ENCODE assay signal across 11 cellular contexts in genomic region chr20:49100934-49101333, GRCh38. TPM values are rescaled to one million over a fixed set of nuclear protein-coding genes. Genes with fewer than 3 reads are reported as not detected.
DNase-seq lines count a peak whose midpoint lies in the region; ATAC-seq and TF ChIP-seq lines count a peak whose summit lies in the region.
"Had no signal": no experiment of that assay in that cellular context is flagged by ENCODE, and none has a peak within 500 bp of the region (broad histone marks: within the 10 kb centered on the region; RNA-seq: fewer than 3 reads in every experiment).

No MANE protein-coding gene starts in this region.

- no peak overlapping the region for H3K4me3 ChIP-seq in CD8-positive, alpha-beta T cell (ENCODE audit: low read depth, low read length)
- H3K4me3 ChIP-seq in mucosa of descending colon = no peak overlapping the region

- no peak for DNase-seq in CD8-positive, alpha-beta T cell
- DNase-seq in activated T-helper 1 cell treated with anti-CD3 and anti-CD28 coated beads, Interleukin-12 subunit alpha, Interleukin-12 subunit beta, Interleukin-2, Interleukin-4 antibody, amounts not matched to agents 30 ng/mL and 10 ng/mL and 1 ng/mL, durations not matched to agents 14 hours and 24 hours and 36 hours (ENCODE audit: low spot score) = no peak
- DNase-seq in mucosa of descending colon = no peak
- no peak for DNase-seq in C1 segment of cervical spinal cord (lab: John Stamatoyannopoulos, UW)
- DNase-seq: COR-L47; effector memory CD4-positive, alpha-beta T cell; NCI-H1105 treated with DMSO at 0.1 percent for 48 hours; NCI-H510A had no signal

- H3K27ac ChIP-seq in CD8-positive, alpha-beta T cell (ENCODE audit: low read depth, low read length) = no peak overlapping the region

- intact Hi-C loops in CD8-positive, alpha-beta T cell (cut with DNase I, micrococcal nuclease) = no loop called here
- intact Hi-C loops in activated T-helper 1 cell treated with anti-CD3 and anti-CD28 coated beads, Interleukin-12 subunit alpha, Interleukin-12 subunit beta, Interleukin-2, Interleukin-4 antibody, amounts not matched to agents 30 ng/mL and 10 ng/mL and 1 ng/mL, durations not matched to agents 14 hours and 24 hours and 36 hours (cut with micrococcal nuclease) = no loop called here
- intact Hi-C loops in mucosa of descending colon (cut with DNase I, micrococcal nuclease) = no loop called here

- CTCF ChIA-PET in CD8-positive, alpha-beta T cell (lab: Charles Lee) = interaction anchor here (2.2 kb wide), 1 partner anchor 18 kb away, joined by 5 read pairs; no protein-coding TSS in a partner anchor

- POLR2A ChIA-PET in CD8-positive, alpha-beta T cell (lab: Charles Lee) = no interaction called here

- H3K36me3 ChIP-seq in CD8-positive, alpha-beta T cell (ENCODE audit: insufficient read depth, low read length) = peaks cover 31% of the 10 kb centered on the region
- no peaks in the 10 kb centered on the region for H3K36me3 ChIP-seq in mucosa of descending colon (ENCODE audit: low read depth)

- no peaks in the 10 kb centered on the region for H3K27me3 Mint-ChIP-seq in CD8-positive, alpha-beta T cell (ENCODE audit: low read depth)
- no peaks in the 10 kb centered on the region for H3K27me3 Mint-ChIP-seq in IgD-negative memory B cell
- no peaks in the 10 kb centered on the region for H3K27me3 Mint-ChIP-seq in activated T-helper 1 cell treated with anti-CD3 and anti-CD28 coated beads, Interleukin-12 subunit alpha, Interleukin-12 subunit beta, Interleukin-2, Interleukin-4 antibody, amounts not matched to agents 30 ng/mL and 10 ng/mL and 1 ng/mL, durations not matched to agents 14 hours and 24 hours and 36 hours (ENCODE audit: insufficient read depth)

- H3K9me3 Mint-ChIP-seq in CD8-positive, alpha-beta T cell = no peaks in the 10 kb centered on the region
- no peaks in the 10 kb centered on the region for H3K9me3 Mint-ChIP-seq in IgD-negative memory B cell
- no peaks in the 10 kb centered on the region for H3K9me3 Mint-ChIP-seq in activated T-helper 1 cell treated with anti-CD3 and anti-CD28 coated beads, Interleukin-12 subunit alpha, Interleukin-12 subunit beta, Interleukin-2, Interleukin-4 antibody, amounts not matched to agents 30 ng/mL and 10 ng/mL and 1 ng/mL, durations not matched to agents 14 hours and 24 hours and 36 hours

- TF ChIP-seq CTCF in CD8-positive, alpha-beta T cell (IDR thresholded peaks at IDR 0.05) = no peak
- TF ChIP-seq CTCF in mucosa of descending colon (IDR thresholded peaks at IDR 0.05) = no peak

- H3K4me1 ChIP-seq in CD8-positive, alpha-beta T cell (ENCODE audit: insufficient read depth, low read length) = peaks cover 3% of the 10 kb centered on the region
- H3K4me1 ChIP-seq in mucosa of descending colon (ENCODE audit: low read depth) = no peaks in the 10 kb centered on the region

- H3K27ac Mint-ChIP-seq in CD8-positive, alpha-beta T cell = peak overlapping the region; percentile 67
- peak overlapping the region in 2 of 3 donors; percentile 90 to 92 for H3K27ac Mint-ChIP-seq in IgD-negative memory B cell
- H3K27ac Mint-ChIP-seq in activated T-helper 1 cell treated with anti-CD3 and anti-CD28 coated beads, Interleukin-12 subunit alpha, Interleukin-12 subunit beta, Interleukin-2, Interleukin-4 antibody, amounts not matched to agents 30 ng/mL and 10 ng/mL and 1 ng/mL, durations not matched to agents 14 hours and 24 hours and 36 hours = peak overlapping the region; percentile 62

- H3K36me3 Mint-ChIP-seq in CD8-positive, alpha-beta T cell = peaks cover 69% of the 10 kb centered on the region
- peaks cover 10% of the 10 kb centered on the region for H3K36me3 Mint-ChIP-seq in IgD-negative memory B cell
- H3K36me3 Mint-ChIP-seq in activated T-helper 1 cell treated with anti-CD3 and anti-CD28 coated beads, Interleukin-12 subunit alpha, Interleukin-12 subunit beta, Interleukin-2, Interleukin-4 antibody, amounts not matched to agents 30 ng/mL and 10 ng/mL and 1 ng/mL, durations not matched to agents 14 hours and 24 hours and 36 hours (ENCODE audit: low read depth) = peaks cover 52% of the 10 kb centered on the region

- peaks cover 15% of the 10 kb centered on the region for H3K4me1 Mint-ChIP-seq in CD8-positive, alpha-beta T cell (ENCODE audit: low read depth)
- H3K4me1 Mint-ChIP-seq in IgD-negative memory B cell = peaks cover 8 to 12% (median 9%) of the 10 kb centered on the region in 3 donors
- peaks cover 22% of the 10 kb centered on the region for H3K4me1 Mint-ChIP-seq in activated T-helper 1 cell treated with anti-CD3 and anti-CD28 coated beads, Interleukin-12 subunit alpha, Interleukin-12 subunit beta, Interleukin-2, Interleukin-4 antibody, amounts not matched to agents 30 ng/mL and 10 ng/mL and 1 ng/mL, durations not matched to agents 14 hours and 24 hours and 36 hours (ENCODE audit: low read depth)

- H3K27me3 ChIP-seq in CD8-positive, alpha-beta T cell (ENCODE audit: insufficient read depth, low read length) = no peaks in the 10 kb centered on the region

- H3K9me3 ChIP-seq in CD8-positive, alpha-beta T cell (ENCODE audit: low read length) = no peaks in the 10 kb centered on the region
- H3K9me3 ChIP-seq in mucosa of descending colon = no peaks in the 10 kb centered on the region

- peak overlapping the region; percentile 9 for H3K4me3 Mint-ChIP-seq in CD8-positive, alpha-beta T cell
- H3K4me3 Mint-ChIP-seq in IgD-negative memory B cell = peak overlapping the region in 1 of 4 donors; percentile 46
- peak overlapping the region; percentile 11 for H3K4me3 Mint-ChIP-seq in activated T-helper 1 cell treated with anti-CD3 and anti-CD28 coated beads, Interleukin-12 subunit alpha, Interleukin-12 subunit beta, Interleukin-2, Interleukin-4 antibody, amounts not matched to agents 30 ng/mL and 10 ng/mL and 1 ng/mL, durations not matched to agents 14 hours and 24 hours and 36 hours

- no peak for ATAC-seq in CD8-positive, alpha-beta T cell
- ATAC-seq in mucosa of descending colon (peak; percentile 28), HG03280 (IDR thresholded peaks at IDR 0.05; ENCODE audit: unreplicated experiment) (no peak), GM18858 (IDR thresholded peaks at IDR 0.05; ENCODE audit: unreplicated experiment) (no peak)

RNA-seq across cellular contexts. Expression of gene CSE1L, which starts 54.8 kb away (rescaled TPM):
- 10 to 100 TPM; 31.8 to 33.4 TPM for total RNA-seq in CD8-positive, alpha-beta T cell
- polyA plus RNA-seq in IgD-negative memory B cell = 19.4 TPM
- total RNA-seq in activated T-helper 1 cell treated with anti-CD3 and anti-CD28 coated beads, Interleukin-12 subunit alpha, Interleukin-12 subunit beta, Interleukin-2, Interleukin-4 antibody, amounts not matched to agents 30 ng/mL and 10 ng/mL and 1 ng/mL, durations not matched to agents 14 hours and 24 hours and 36 hours = 112 and 119 TPM in 2 replicates
- total RNA-seq in mucosa of descending colon = 10 to 100 TPM; 22.4 to 40.0 (median 32.9) TPM
